In genomic region chr6:169520104-169520503, GRCh38 we compare ENCODE assay signal across 12 cellular contexts.
DNase-seq lines count a peak whose midpoint lies in the region; ATAC-seq, FAIRE-seq and TF ChIP-seq lines count a peak whose summit lies in the region.
"Had no signal": no experiment of that assay in that cellular context is flagged by ENCODE, and none has a peak within 500 bp of the region (broad histone marks: within the 10 kb centered on the region; RNA-seq: fewer than 3 reads in every experiment).

No MANE protein-coding gene starts in this region.

- 0% methylated on average over 2 of the region's 2 CpGs for WGBS in K562 (ENCODE audit: insufficient coverage, low coverage, missing lambda C conversion rate)
- 79% methylated on average over 1 of the region's 2 CpGs for WGBS in right lobe of liver (ENCODE audit: insufficient coverage, low coverage, low lambda C conversion rate, missing lambda C conversion rate)
- WGBS in body of pancreas, 2 donors = 75 to 82% methylated on average over 2 of the region's 2 CpGs

- in situ Hi-C loops in K562 (cut with MboI) = no loop called here

- no peaks in the 10 kb centered on the region for H3K9me1 ChIP-seq in K562 (ENCODE audit: control insufficient read depth, insufficient read depth, low read length)

- H3K4me1 ChIP-seq in K562 (replicated peaks in 1 of 2; ENCODE audit: control insufficient read depth in 2 of 2, insufficient read depth in 2 of 2, low read length in 2 of 2) = no peaks in the 10 kb centered on the region; a peak in 1 of 5 replicates
- no peaks in the 10 kb centered on the region for H3K4me1 ChIP-seq in right lobe of liver
- H3K4me1 ChIP-seq in body of pancreas = no peaks in the 10 kb centered on the region
- H3K4me1 ChIP-seq: spleen had no signal

- no peak overlapping the region for H3K9ac ChIP-seq in K562 (ENCODE audit: insufficient read depth in 1 of 2, low read depth in 2 of 2, low read length in 2 of 2)

- intact Hi-C loops in K562 (cut with micrococcal nuclease) (no loop called here), right lobe of liver (cut with DNase I) (no loop called here), body of pancreas (cut with DNase I) (no loop called here)

- no peak overlapping the region for H3K27ac ChIP-seq in K562 (ENCODE audit: extremely low read depth, low read depth, low read length)
- H3K27ac ChIP-seq in right lobe of liver = no peak overlapping the region
- H3K27ac ChIP-seq in body of pancreas = no peak overlapping the region
- H3K27ac ChIP-seq: spleen had no signal

- H3K4me3 ChIP-seq in LNCaP clone FGC (ENCODE audit: low read depth, low read length) = no peak overlapping the region
- no peak overlapping the region for H3K4me3 ChIP-seq in K562
- H3K4me3 ChIP-seq in right lobe of liver = no peak overlapping the region
- no peak overlapping the region for H3K4me3 ChIP-seq in body of pancreas
- H3K4me3 ChIP-seq: spleen had no signal

- ATAC-seq in K562 (no peak), right lobe of liver (peak in 2 of 4 donors; percentile 28 to 39), body of pancreas (no peak), GM21723 (IDR thresholded peaks at IDR 0.05; ENCODE audit: unreplicated experiment) (no peak)

- no peak for TF ChIP-seq EP300 in K562 (IDR thresholded peaks at IDR 0.05; ENCODE audit: low read length)

- no peaks in the 10 kb centered on the region for H3K27me3 ChIP-seq in K562 (ENCODE audit: control insufficient read depth in 2 of 2, insufficient read depth in 2 of 2, low read length in 2 of 2)
- no peaks in the 10 kb centered on the region for H3K27me3 ChIP-seq in right lobe of liver
- H3K27me3 ChIP-seq in body of pancreas = no peaks in the 10 kb centered on the region
- H3K27me3 ChIP-seq: spleen had no signal

- no peak for TF ChIP-seq POLR2A in K562 (conservative IDR thresholded peaks at IDR 0.05)
- TF ChIP-seq POLR2A in right lobe of liver (IDR thresholded peaks at IDR 0.05) = no peak
- TF ChIP-seq POLR2A in body of pancreas (IDR thresholded peaks at IDR 0.05) = no peak

- H3K9me3 ChIP-seq in K562 (replicated peaks; ENCODE audit: control insufficient read depth, insufficient read depth, low read depth, low read length) = no peaks in the 10 kb centered on the region
- no peaks in the 10 kb centered on the region for H3K9me3 ChIP-seq in right lobe of liver
- H3K9me3 ChIP-seq in body of pancreas = no peaks in the 10 kb centered on the region

- no peak for FAIRE-seq in K562 (lab: Jason Lieb, UNC)

- no peak for TF ChIP-seq RAD21 in K562 (CRISPR knock-in tag; conservative IDR thresholded peaks at IDR 0.05 in 1 of 2, IDR thresholded peaks at IDR 0.05 in 1 of 2)

- peak; percentile 31 for DNase-seq in AG09319 (ENCODE audit: extremely low read depth, low read depth)
- peak; percentile 6 for DNase-seq in LNCaP clone FGC (ENCODE audit: low read depth)
- DNase-seq in K562 (ENCODE audit: extremely low read depth in 1 of 4, low spot score in 3 of 4) = no peak
- DNase-seq in right lobe of liver = no peak
- no peak for DNase-seq in activated CD4-positive, alpha-beta T cell treated with anti-CD3 and anti-CD28 coated beads, Interleukin-2, amount 50 U/mL, for 4 hours
- no peak for DNase-seq in body of pancreas
- no peak for DNase-seq in AG08396 (ENCODE audit: low spot score)
- DNase-seq: anterior cingulate cortex, KBM-7, NCI-H774, spleen had no signal

- H3K79me2 ChIP-seq in K562 (ENCODE audit: control insufficient read depth, insufficient read depth, low read length) = no peaks in the 10 kb centered on the region

- no peak overlapping the region for H3K4me2 ChIP-seq in K562 (ENCODE audit: insufficient read depth, low read length)

- no peaks in the 10 kb centered on the region for H3K36me3 ChIP-seq in K562 (ENCODE audit: control insufficient read depth, insufficient read depth, low read length)
- H3K36me3 ChIP-seq in right lobe of liver = no peaks in the 10 kb centered on the region
- H3K36me3 ChIP-seq in body of pancreas (replicated peaks in 1 of 2; ENCODE audit: insufficient read depth in 1 of 2, low read depth in 2 of 2) = no peaks in the 10 kb centered on the region

- H2AFZ ChIP-seq in K562 (ENCODE audit: low read depth, low read length) = no peak overlapping the region

- peak; percentile 70 for TF ChIP-seq CTCF in AG09319 (IDR thresholded peaks at IDR 0.05; ENCODE audit: low read depth, low read length)
- TF ChIP-seq CTCF in LNCaP clone FGC (IDR thresholded peaks at IDR 0.05; ENCODE audit: control insufficient read depth, extremely low read depth, insufficient read depth) = peak; percentile 47
- peak in 2 of 3 experiments; percentile 19 to 29; a peak in 2 of 6 replicates for TF ChIP-seq CTCF in K562 (IDR thresholded peaks at IDR 0.05 in 2 of 3, conservative IDR thresholded peaks at IDR 0.05 in 1 of 3; ENCODE audit: insufficient read depth in 2 of 3, low read depth in 1 of 3, low read length in 3 of 3)
- peak; percentile 17 to 37 (median 29) for TF ChIP-seq CTCF in right lobe of liver (IDR thresholded peaks at IDR 0.05)
- peak in 3 of 7 experiments; percentile 8 to 17 (median 9) for TF ChIP-seq CTCF in body of pancreas (IDR thresholded peaks at IDR 0.05)

- CTCF ChIA-PET in K562 (lab: Yijun Ruan, JAX; ENCODE audit: low intra/inter-chr PET ratio) = interaction anchor here (1.4 kb wide), 1 partner anchor 564 kb away, joined by 3 read pairs; no protein-coding TSS in a partner anchor

- POLR2A ChIA-PET in K562 (lab: Yijun Ruan, JAX) = no interaction called here

- BruUV-seq in K562 (replicated peaks; lab: Mats Ljungman, UMichigan) = no TSS peak

- no peaks in the 10 kb centered on the region for H4K20me1 ChIP-seq in K562 (replicated peaks; ENCODE audit: control insufficient read depth, insufficient read depth, low read length)

TF ChIP-seq in K562, 482 proteins besides CTCF, POLR2A, EP300 and RAD21:
- TF ChIP-seq ZFP1 (CRISPR knock-in tag; IDR thresholded peaks at IDR 0.05) (no peak), TBL1XR1 (IDR thresholded peaks at IDR 0.05; ENCODE audit: low read length in 2 of 2) (no peak), ID3 (CRISPR knock-in tag; IDR thresholded peaks at IDR 0.05) (no peak), ID3 (tag; IDR thresholded peaks at IDR 0.05) (no peak), PTBP1 (IDR thresholded peaks at IDR 0.05; ENCODE audit: low read depth, low read length) (no peak), GTF2F1 (IDR thresholded peaks at IDR 0.05; ENCODE audit: low read depth, low read length) (no peak), RFX1 (IDR thresholded peaks at IDR 0.05) (no peak), CREBBP (IDR thresholded peaks at IDR 0.05; ENCODE audit: low read depth, low read length) (no peak), SAFB (IDR thresholded peaks at IDR 0.05; ENCODE audit: borderline replicate concordance, low read depth, low read length) (no peak), PBX2 (CRISPR knock-in tag; IDR thresholded peaks at IDR 0.05; ENCODE audit: low read depth) (no peak), PBX2 (tag; conservative IDR thresholded peaks at IDR 0.05; ENCODE audit: low read depth) (no peak), THAP7 (CRISPR knock-in tag; IDR thresholded peaks at IDR 0.05) (no peak), ZNF507 (tag; conservative IDR thresholded peaks at IDR 0.05) (no peak), SP2 (IDR thresholded peaks at IDR 0.05; ENCODE audit: extremely low read depth, low read depth, low read length, poor library complexity, severe bottlenecking) (no peak), RNF2 (IDR thresholded peaks at IDR 0.05) (no peak), ZNF589 (CRISPR knock-in tag; IDR thresholded peaks at IDR 0.05; ENCODE audit: low read depth) (no peak), ARHGAP35 (IDR thresholded peaks at IDR 0.05; ENCODE audit: partially characterized antibody) (no peak), PHF20 (IDR thresholded peaks at IDR 0.05; ENCODE audit: partially characterized antibody) (no peak), U2AF2 (optimal IDR thresholded peaks at IDR 0.05; ENCODE audit: low read depth, low read length) (no peak), TAF1 (IDR thresholded peaks at IDR 0.05; ENCODE audit: control insufficient read depth, extremely low read depth, insufficient read depth, low read length, severe bottlenecking) (no peak), NFE2L1 (tag; IDR thresholded peaks at IDR 0.05; ENCODE audit: borderline replicate concordance, low read depth) (no peak), ZNF12 (CRISPR knock-in tag; IDR thresholded peaks at IDR 0.05) (no peak)

Comparison
In these comparisons a context has a peak if more than half of its experiments do, and no peak if none do; other contexts are left out.
1. DNase-seq: peak in AG09319 (single experiment) and LNCaP clone FGC (single experiment); none in K562 (0 of 4), right lobe of liver (0 of 3), activated CD4-positive, alpha-beta T cell treated with anti-CD3 and anti-CD28 coated beads, Interleukin-2, amount 50 U/mL, for 4 hours (0 of 2), body of pancreas (0 of 4) and AG08396 (single experiment).